ENCODE assay signal across 9 cellular contexts in genomic region chr13:29454931-29455481, GRCh38.
DNase-seq lines count a peak whose midpoint lies in the region; ATAC-seq and TF ChIP-seq lines count a peak whose summit lies in the region.
"Had no signal": no experiment of that assay in that cellular context is flagged by ENCODE, and none has a peak within 500 bp of the region (broad histone marks: within the 10 kb centered on the region; RNA-seq: fewer than 3 reads in every experiment).

No MANE protein-coding gene starts in this region.

- WGBS in prostate gland: 85% methylated on average over 6 of the region's 6 CpGs

- H3K27ac ChIP-seq in right atrium auricular region: peak overlapping the region in 1 of 2 donors; percentile 61
- H3K27ac ChIP-seq in prostate gland: no peak overlapping the region

- H3K4me3 ChIP-seq in right atrium auricular region: no peak overlapping the region
- H3K4me3 ChIP-seq in cardiac fibroblast (replicated peaks in 1 of 2; ENCODE audit: low read depth in 2 of 2, low read length in 2 of 2): no peak overlapping the region
- no peak overlapping the region for H3K4me3 ChIP-seq in prostate gland

- H3K9me3 ChIP-seq in right atrium auricular region (no peaks in the 10 kb centered on the region), prostate gland (no peaks in the 10 kb centered on the region)

- H3K27me3 ChIP-seq in right atrium auricular region (no peaks in the 10 kb centered on the region), prostate gland (replicated peaks; ENCODE audit: insufficient read depth) (no peaks in the 10 kb centered on the region)

- intact Hi-C loops in Right ventricle myocardium superior (cut with DNase I): no loop called here
- intact Hi-C loops in prostate gland (cut with DNase I): no loop called here
- intact Hi-C loops in posterior vena cava (cut with DNase I): no loop called here

- TF ChIP-seq CTCF in right atrium auricular region (IDR thresholded peaks at IDR 0.05) (peak in 1 of 2 donors; percentile 30), cardiac fibroblast (IDR thresholded peaks at IDR 0.05; ENCODE audit: low read depth, low read length) (peak; percentile 55), prostate gland (IDR thresholded peaks at IDR 0.05) (peak in 1 of 4 experiments; percentile 10)

- TF ChIP-seq POLR2A in prostate gland (IDR thresholded peaks at IDR 0.05): no peak

- H3K4me1 ChIP-seq in right atrium auricular region (peaks cover 0 to 17% of the 10 kb centered on the region in 2 donors), prostate gland (replicated peaks) (no peaks in the 10 kb centered on the region)

- H3K36me3 ChIP-seq in right atrium auricular region (no peaks in the 10 kb centered on the region), prostate gland (no peaks in the 10 kb centered on the region)

- ATAC-seq in Right ventricle myocardium superior (ENCODE audit: poor library complexity) (peak; percentile 57), HG03469 (IDR thresholded peaks at IDR 0.05; ENCODE audit: unreplicated experiment) (no peak)

- no peak for DNase-seq in Right ventricle myocardium superior
- no peak for DNase-seq in right atrium auricular region (ENCODE audit: low spot score)
- peak; percentile 34 for DNase-seq in HuH-7 (ENCODE audit: low spot score)
- peak; percentile 14 to 40 for DNase-seq in cardiac fibroblast (ENCODE audit: low read depth in 2 of 2)
- DNase-seq in prostate gland (ENCODE audit: low spot score): peak; percentile 13
- no peak for DNase-seq in stimulated activated CD4-positive, alpha-beta T cell treated with anti-CD3 and anti-CD28 coated beads, Interleukin-4, amount 100 ng/mL, for 1 hour
- no peak for DNase-seq in posterior vena cava (ENCODE audit: low spot score)
- DNase-seq: activated T-cell treated with anti-CD3 and anti-CD28 coated beads, Interleukin-2, amount 50 U/mL, for 4 hours had no signal

Comparison
In these comparisons a context has a peak if more than half of its experiments do, and no peak if none do; other contexts are left out.
1. DNase-seq: peak in HuH-7 (single experiment), cardiac fibroblast (2 of 2) and prostate gland (single experiment); none in Right ventricle myocardium superior (single experiment), right atrium auricular region (single experiment), stimulated activated CD4-positive, alpha-beta T cell treated with anti-CD3 and anti-CD28 coated beads, Interleukin-4, amount 100 ng/mL, for 1 hour (single experiment) and posterior vena cava (single experiment).